ENCODE assay signal across 8 cellular contexts in genomic region chr13:84896128-84896527, GRCh38.
DNase-seq lines count a peak whose midpoint lies in the region; ATAC-seq, FAIRE-seq and TF ChIP-seq lines count a peak whose summit lies in the region.

No MANE protein-coding gene starts in this region.

- H3K36me3 ChIP-seq in BE2C (no peaks in the 10 kb centered on the region), vagina (no peaks in the 10 kb centered on the region)

- peak; percentile 52 for DNase-seq in BE2C
- peak; percentile 21 for DNase-seq in GM12891 (ENCODE audit: insufficient read length, low spot score)
- DNase-seq in HPDE6-E6E7 (ENCODE audit: extremely low spot score), result peak; percentile 7
- peak; percentile 38 for DNase-seq in RPMI7951 (ENCODE audit: low read depth)
- no peak for DNase-seq in chondrocyte (ENCODE audit: low spot score)
- peak; percentile 78 for DNase-seq in medulla oblongata (ENCODE audit: extremely low spot score)
- no peak for DNase-seq in vagina (ENCODE audit: extremely low spot score in 2 of 2)

- TF ChIP-seq POLR2A in GM12891 (IDR thresholded peaks at IDR 0.05; ENCODE audit: low read depth, low read length) (no peak), vagina (IDR thresholded peaks at IDR 0.05) (no peak)

- H3K9me3 ChIP-seq in BE2C (no peaks in the 10 kb centered on the region), vagina (no peaks in the 10 kb centered on the region)

- H3K27me3 ChIP-seq in BE2C (no peaks in the 10 kb centered on the region), vagina (no peaks in the 10 kb centered on the region)

- no peak overlapping the region for H3K4me3 ChIP-seq in BE2C (ENCODE audit: low read depth, low read length)
- H3K4me3 ChIP-seq in vagina, result no peak overlapping the region

- H3K27ac Mint-ChIP-seq in chondrocyte (ENCODE audit: unreplicated experiment), result no peak overlapping the region

- H3K9me3 Mint-ChIP-seq in chondrocyte (ENCODE audit: low read depth), result no peaks in the 10 kb centered on the region

- H3K4me1 ChIP-seq in BE2C, result no peaks in the 10 kb centered on the region
- no peaks in the 10 kb centered on the region for H3K4me1 ChIP-seq in vagina

- no peak for ATAC-seq in GM19324 (IDR thresholded peaks at IDR 0.05; ENCODE audit: low FRiP score, unreplicated experiment)

- no peak for FAIRE-seq in GM12891 (lab: Jason Lieb, UNC)

- H3K36me3 Mint-ChIP-seq in chondrocyte (ENCODE audit: low read depth), result no peaks in the 10 kb centered on the region

- H3K4me1 Mint-ChIP-seq in chondrocyte (ENCODE audit: low read depth), result no peaks in the 10 kb centered on the region

- intact Hi-C loops in vagina (cut with DNase I), result loop anchor here (10.0 kb wide), 1 partner anchor 929 kb away; no protein-coding TSS in a partner anchor

- peaks cover 2% of the 10 kb centered on the region for H3K27me3 Mint-ChIP-seq in chondrocyte (ENCODE audit: low read depth)

- no peak overlapping the region for H3K27ac ChIP-seq in vagina

- H3K4me3 Mint-ChIP-seq in chondrocyte (ENCODE audit: unreplicated experiment), result no peak overlapping the region

- TF ChIP-seq CTCF in BE2C (IDR thresholded peaks at IDR 0.05; ENCODE audit: low read depth, low read length) (peak; percentile 69), chondrocyte (IDR thresholded peaks at IDR 0.05) (peak; percentile 87), vagina (IDR thresholded peaks at IDR 0.05) (peak in 2 of 3 experiments; percentile 21 to 34)

TF ChIP-seq in GM12891, 5 proteins besides CTCF, POLR2A, EP300 and RAD21:
- TF ChIP-seq POLR2AphosphoS5 (IDR thresholded peaks at IDR 0.05; ENCODE audit: low read depth, low read length), result no peak
- TF ChIP-seq TAF1 (IDR thresholded peaks at IDR 0.05; ENCODE audit: low read depth, low read length), result no peak
- no peak for TF ChIP-seq SPI1 (IDR thresholded peaks at IDR 0.05; ENCODE audit: low read depth, low read length)
- no peak for TF ChIP-seq PAX5 (IDR thresholded peaks at IDR 0.05; ENCODE audit: insufficient read depth, low read length, severe bottlenecking)
- no peak for TF ChIP-seq POU2F2 (IDR thresholded peaks at IDR 0.05; ENCODE audit: low read depth, low read length)

Comparison
In these comparisons a context has a peak if more than half of its experiments do, and no peak if none do; other contexts are left out.
1. DNase-seq: peak in BE2C (single experiment), GM12891 (single experiment), HPDE6-E6E7 (single experiment), RPMI7951 (single experiment) and medulla oblongata (single experiment); none in chondrocyte (single experiment) and vagina (0 of 2).
2. CTCF ChIP-seq: peak in every context shown above with its lines; median percentile 87 in chondrocyte; 69 in BE2C; 28 in vagina.